14 cellular contexts compared by ENCODE assay signal in the genomic region with DNA sequence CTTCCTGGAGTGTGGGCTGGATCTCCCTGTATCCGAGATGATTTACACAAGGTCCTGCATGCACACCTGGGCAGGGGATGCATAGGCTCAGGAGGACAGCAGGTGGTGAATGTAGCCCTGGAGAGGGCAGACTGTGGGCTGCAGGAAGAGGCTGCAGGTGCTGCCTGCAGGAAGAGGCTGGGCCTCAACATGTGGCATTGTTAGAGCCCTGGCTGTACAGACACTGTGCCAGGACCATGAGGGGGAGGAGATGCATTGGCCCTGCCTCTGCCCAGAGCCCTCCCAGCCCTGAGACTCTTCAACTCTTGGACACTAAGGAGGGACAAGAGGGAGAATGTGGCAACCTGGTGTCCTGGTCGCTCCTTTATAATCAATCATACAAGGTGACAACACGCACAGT.
DNase-seq lines count a peak whose midpoint lies in the region; ATAC-seq lines count a peak whose summit lies in the region.
"Had no signal": no experiment of that assay in that cellular context is flagged by ENCODE, and none has a peak within 500 bp of the region (broad histone marks: within the 10 kb centered on the region; RNA-seq: fewer than 3 reads in every experiment).

No MANE protein-coding gene starts in this region.

- H2BK5ac ChIP-seq in neuronal stem cell (ENCODE audit: low read length): peak overlapping the region; percentile 18

- peaks cover 1% of the 10 kb centered on the region for H3K27me3 Mint-ChIP-seq in T-helper 2 cell treated with Interferon-gamma antibody and Interleukin-4, amounts not matched to agents 5 μg/mL and 100 μg/mL, for 36 hours (ENCODE audit: low read depth)
- no peaks in the 10 kb centered on the region for H3K27me3 Mint-ChIP-seq in activated CD4-positive, alpha-beta memory T cell treated with anti-CD3 and anti-CD28 coated beads for 36 hours
- H3K27me3 Mint-ChIP-seq: brain had no signal

- H3K4me3 ChIP-seq in neuronal stem cell (ENCODE audit: low read length in 2 of 2) (no peak overlapping the region), Karpas-422 (ENCODE audit: low read length) (no peak overlapping the region)
- H3K4me3 ChIP-seq: gastrocnemius medialis, transverse colon had no signal

- H4K8ac ChIP-seq in neuronal stem cell (ENCODE audit: low read depth, low read length): no peak overlapping the region

- H2AFZ ChIP-seq in neuronal stem cell (ENCODE audit: low read length) (no peak overlapping the region), Karpas-422 (ENCODE audit: low read length) (no peak overlapping the region)

- peak overlapping the region; percentile 2 for H3K18ac ChIP-seq in neuronal stem cell (ENCODE audit: low read length)

- H3K36me3 ChIP-seq in neuronal stem cell (replicated peaks in 1 of 2; ENCODE audit: control insufficient read depth in 2 of 2, insufficient read depth in 2 of 2, low read length in 2 of 2): no peaks in the 10 kb centered on the region
- no peaks in the 10 kb centered on the region for H3K36me3 ChIP-seq in Karpas-422 (ENCODE audit: insufficient read depth, low read length)
- H3K36me3 ChIP-seq: gastrocnemius medialis, transverse colon had no signal

- H3K4me1 ChIP-seq in neuronal stem cell (ENCODE audit: control insufficient read depth in 2 of 2, insufficient read depth in 1 of 2, low read depth in 1 of 2, low read length in 2 of 2) (peaks cover 0 to 14% of the 10 kb centered on the region in 2 donors), Karpas-422 (ENCODE audit: low read length) (no peaks in the 10 kb centered on the region)
- H3K4me1 ChIP-seq: transverse colon had no signal

- POLR2A ChIA-PET in activated CD4-positive, alpha-beta memory T cell treated with anti-CD3 and anti-CD28 coated beads for 36 hours (lab: Charles Lee): no interaction called here

- H3K9ac ChIP-seq in neuronal stem cell (ENCODE audit: low read depth, low read length, poor library complexity) (no peak overlapping the region), Karpas-422 (ENCODE audit: low read length) (no peak overlapping the region)

- H2BK120ac ChIP-seq in neuronal stem cell (ENCODE audit: low read depth, low read length): no peak overlapping the region

- H4K20me1 ChIP-seq in Karpas-422 (ENCODE audit: insufficient read depth, low read depth, low read length): no peaks in the 10 kb centered on the region

- no peaks in the 10 kb centered on the region for H3K79me1 ChIP-seq in neuronal stem cell (ENCODE audit: low read depth, low read length)

- no peak overlapping the region for H3K4ac ChIP-seq in neuronal stem cell (ENCODE audit: low read length)

- H4K91ac ChIP-seq in neuronal stem cell (ENCODE audit: low read depth, low read length, poor library complexity): no peak overlapping the region

- peaks cover 23% of the 10 kb centered on the region for H3K4me1 Mint-ChIP-seq in T-helper 2 cell treated with Interferon-gamma antibody and Interleukin-4, amounts not matched to agents 5 μg/mL and 100 μg/mL, for 36 hours (ENCODE audit: low read depth)
- peaks cover 47% of the 10 kb centered on the region for H3K4me1 Mint-ChIP-seq in activated CD4-positive, alpha-beta memory T cell treated with anti-CD3 and anti-CD28 coated beads for 36 hours (ENCODE audit: low read depth)

- H3K4me2 ChIP-seq in neuronal stem cell (ENCODE audit: insufficient read depth, low read length, poor library complexity, severe bottlenecking): no peak overlapping the region
- no peak overlapping the region for H3K4me2 ChIP-seq in Karpas-422 (ENCODE audit: low read depth, low read length, poor library complexity, severe bottlenecking)

- no peak overlapping the region for H2BK15ac ChIP-seq in neuronal stem cell (ENCODE audit: low read length)

- CTCF ChIA-PET in activated CD4-positive, alpha-beta memory T cell treated with anti-CD3 and anti-CD28 coated beads for 36 hours (lab: Charles Lee): no interaction called here

- H2BK12ac ChIP-seq in neuronal stem cell (ENCODE audit: low read length): no peak overlapping the region

- intact Hi-C loops in activated CD4-positive, alpha-beta memory T cell treated with anti-CD3 and anti-CD28 coated beads for 36 hours (cut with micrococcal nuclease): loop anchor here (1.0 to 10.0 kb wide), 3 partner anchors 103 to 915 kb away; a partner anchor contains a TSS

- H3K27me3 ChIP-seq in neuronal stem cell (ENCODE audit: control insufficient read depth in 3 of 3, insufficient read depth in 3 of 3, low read depth in 1 of 3, low read length in 3 of 3) (no peaks in the 10 kb centered on the region), Karpas-422 (ENCODE audit: low read length) (no peaks in the 10 kb centered on the region)
- H3K27me3 ChIP-seq: gastrocnemius medialis, transverse colon had no signal

- no peaks in the 10 kb centered on the region for H3K9me3 Mint-ChIP-seq in T-helper 2 cell treated with Interferon-gamma antibody and Interleukin-4, amounts not matched to agents 5 μg/mL and 100 μg/mL, for 36 hours
- no peaks in the 10 kb centered on the region for H3K9me3 Mint-ChIP-seq in activated CD4-positive, alpha-beta memory T cell treated with anti-CD3 and anti-CD28 coated beads for 36 hours
- H3K9me3 Mint-ChIP-seq: brain, mesothelial cell of epicardium had no signal

- no peak for ATAC-seq in GM21737 (IDR thresholded peaks at IDR 0.05; ENCODE audit: unreplicated experiment)
- ATAC-seq: gastrocnemius medialis had no signal

- H3K14ac ChIP-seq in neuronal stem cell (ENCODE audit: low read length): no peak overlapping the region

- no peak for DNase-seq in T-helper 2 cell treated with Interferon-gamma antibody and Interleukin-4, amounts not matched to agents 5 μg/mL and 100 μg/mL, for 36 hours (ENCODE audit: low spot score)
- no peak for DNase-seq in T-helper 2 cell
- DNase-seq in NCI-H146 (lab: John Stamatoyannopoulos, UW): peak; percentile 82
- peak; percentile 14 for DNase-seq in activated CD4-positive, alpha-beta memory T cell treated with anti-CD3 and anti-CD28 coated beads for 36 hours
- DNase-seq in neuronal stem cell (ENCODE audit: low spot score): no peak
- DNase-seq in activated CD4-positive, alpha-beta T cell treated with anti-CD3 and anti-CD28 coated beads for 4 hours: no peak
- no peak for DNase-seq in Karpas-422
- DNase-seq: ACHN, DMS 273 treated with DMSO at 0.1 percent for 48 hours, gastrocnemius medialis, transverse colon had no signal

- H3K9me3 ChIP-seq in neuronal stem cell (replicated peaks in 1 of 2; ENCODE audit: control insufficient read depth in 2 of 2, insufficient read depth in 1 of 2, low read depth in 1 of 2, low read length in 2 of 2) (no peaks in the 10 kb centered on the region), Karpas-422 (ENCODE audit: low read length) (no peaks in the 10 kb centered on the region)
- H3K9me3 ChIP-seq: gastrocnemius medialis, transverse colon had no signal

- H3K27ac ChIP-seq in neuronal stem cell (replicated peaks; ENCODE audit: low read length): no peak overlapping the region
- H3K27ac ChIP-seq in Karpas-422 (ENCODE audit: low read length): no peak overlapping the region
- H3K27ac ChIP-seq: gastrocnemius medialis, transverse colon had no signal

- H3K79me2 ChIP-seq in Karpas-422 (ENCODE audit: low read length): no peaks in the 10 kb centered on the region

- H2AK5ac ChIP-seq in neuronal stem cell (ENCODE audit: low read depth, low read length): no peak overlapping the region

- peak overlapping the region; percentile 37 for H3K27ac Mint-ChIP-seq in T-helper 2 cell treated with Interferon-gamma antibody and Interleukin-4, amounts not matched to agents 5 μg/mL and 100 μg/mL, for 36 hours
- H3K27ac Mint-ChIP-seq in activated CD4-positive, alpha-beta memory T cell treated with anti-CD3 and anti-CD28 coated beads for 36 hours: peak overlapping the region; percentile 96

- no peaks in the 10 kb centered on the region for H3K9me2 ChIP-seq in Karpas-422 (replicated peaks; ENCODE audit: insufficient read depth, low read length)

- WGBS in neuronal stem cell (ENCODE audit: extremely low coverage in 2 of 2, insufficient read length in 2 of 2, insufficient replicate concordance in 1 of 2), 2 donors: no CpG with 5 or more reads among the region's 3 CpGs

- H3K36me3 Mint-ChIP-seq in T-helper 2 cell treated with Interferon-gamma antibody and Interleukin-4, amounts not matched to agents 5 μg/mL and 100 μg/mL, for 36 hours (ENCODE audit: low read depth): no peaks in the 10 kb centered on the region
- no peaks in the 10 kb centered on the region for H3K36me3 Mint-ChIP-seq in activated CD4-positive, alpha-beta memory T cell treated with anti-CD3 and anti-CD28 coated beads for 36 hours
- H3K36me3 Mint-ChIP-seq: brain, mesothelial cell of epicardium had no signal

- H3K23ac ChIP-seq in neuronal stem cell (ENCODE audit: low read depth, low read length, poor library complexity): no peak overlapping the region

- H3K4me3 Mint-ChIP-seq in T-helper 2 cell treated with Interferon-gamma antibody and Interleukin-4, amounts not matched to agents 5 μg/mL and 100 μg/mL, for 36 hours: no peak overlapping the region
- no peak overlapping the region for H3K4me3 Mint-ChIP-seq in activated CD4-positive, alpha-beta memory T cell treated with anti-CD3 and anti-CD28 coated beads for 36 hours
- H3K4me3 Mint-ChIP-seq: brain, mesothelial cell of epicardium had no signal

Comparison
In these comparisons a context has a peak if more than half of its experiments do, and no peak if none do; other contexts are left out.
1. DNase-seq: peak in NCI-H146 (single experiment) and activated CD4-positive, alpha-beta memory T cell treated with anti-CD3 and anti-CD28 coated beads for 36 hours (single experiment); none in T-helper 2 cell treated with Interferon-gamma antibody and Interleukin-4, amounts not matched to agents 5 μg/mL and 100 μg/mL, for 36 hours (single experiment), T-helper 2 cell (0 of 5), neuronal stem cell (single experiment), activated CD4-positive, alpha-beta T cell treated with anti-CD3 and anti-CD28 coated beads for 4 hours (0 of 2) and Karpas-422 (single experiment).